ENCODE assay signal across 1 cellular context in genomic region chr1:53710584-53710983, GRCh38.
TF ChIP-seq lines count a peak whose summit lies in the region.

No MANE protein-coding gene starts in this region.

TF ChIP-seq in H1, 55 proteins besides CTCF, POLR2A, EP300 and RAD21 (continued from another document):
- no peak for TF ChIP-seq ATF2 (IDR thresholded peaks at IDR 0.05; ENCODE audit: low read length)
- TF ChIP-seq SIX5 (IDR thresholded peaks at IDR 0.05; ENCODE audit: low read depth, low read length): no peak
- no peak for TF ChIP-seq SIN3A (conservative IDR thresholded peaks at IDR 0.05 in 1 of 2, IDR thresholded peaks at IDR 0.05 in 1 of 2; ENCODE audit: low read depth in 1 of 2, low read length in 2 of 2)
- TF ChIP-seq CBX8 (IDR thresholded peaks at IDR 0.05; ENCODE audit: borderline replicate concordance, low read depth, low read length): no peak
- TF ChIP-seq SAP30 (IDR thresholded peaks at IDR 0.05; ENCODE audit: insufficient read depth, insufficient replicate concordance, low read length): no peak
